15 cellular contexts compared by ENCODE assay signal in the genomic region with DNA sequence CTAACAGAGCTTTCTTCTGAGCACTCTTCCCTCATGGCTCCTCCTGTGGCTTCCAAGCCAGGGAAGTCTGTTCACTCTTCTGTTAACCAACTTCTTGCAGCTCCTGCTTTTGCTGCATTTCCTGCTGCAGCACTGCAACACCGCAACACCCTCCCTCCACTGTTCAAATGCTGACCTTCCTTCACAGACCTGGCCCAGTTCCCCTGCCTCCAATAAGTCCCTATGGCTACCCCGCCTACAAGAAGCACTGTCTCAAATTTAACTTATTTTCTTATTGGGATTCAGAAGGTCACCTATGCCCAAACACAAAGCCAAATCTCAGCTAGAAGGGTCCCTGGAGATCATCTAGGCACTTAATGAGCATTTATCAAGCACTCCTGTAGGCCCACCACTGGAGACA. TPM values are rescaled to one million over a fixed set of nuclear protein-coding genes. Genes with fewer than 3 reads are reported as not detected.
DNase-seq lines count a peak whose midpoint lies in the region; ATAC-seq and TF ChIP-seq lines count a peak whose summit lies in the region.
"Had no signal": no experiment of that assay in that cellular context is flagged by ENCODE, and none has a peak within 500 bp of the region (broad histone marks: within the 10 kb centered on the region; RNA-seq: fewer than 3 reads in every experiment).

No MANE protein-coding gene starts in this region.

- no peak overlapping the region for H3K4ac ChIP-seq in mesenchymal stem cell (ENCODE audit: low read depth in 1 of 2, low read length in 2 of 2)

- H3K9me3 ChIP-seq in breast epithelium (no peaks in the 10 kb centered on the region), mammary epithelial cell (replicated peaks; ENCODE audit: insufficient read depth, low read length) (no peaks in the 10 kb centered on the region), mesenchymal stem cell (ENCODE audit: control insufficient read depth, low read length) (no peaks in the 10 kb centered on the region), Peyer's patch (no peaks in the 10 kb centered on the region)
- H3K9me3 ChIP-seq: MG63, prostate gland, thyroid gland had no signal

- intact Hi-C loops in breast epithelium (cut with DNase I; ENCODE audit: low total_unique reads) (loop anchor here (10.0 kb wide), 1 partner anchor 1887 kb away; the partner anchor contains the start of gene TTPAL), mammary epithelial cell (cut with micrococcal nuclease) (no loop called here)
- intact Hi-C loops in activated CD4-positive, alpha-beta memory T cell treated with anti-CD3 and anti-CD28 coated beads for 36 hours (cut with micrococcal nuclease): loop anchor here (5.0 to 10.0 kb wide), 3 partner anchors 55 to 547 kb away; partner anchors contain the start of genes CDH22, PCIF1 and UBE2C

- ATAC-seq in omental fat pad (ENCODE audit: low FRiP score): no peak

- no peak overlapping the region for H3K14ac ChIP-seq in mesenchymal stem cell (ENCODE audit: low read length in 2 of 2)

- WGBS in mammary epithelial cell (ENCODE audit: low coverage, missing lambda C conversion rate): 97% methylated on average over 2 of the region's 2 CpGs
- WGBS in mesenchymal stem cell: 98% methylated on average over 2 of the region's 2 CpGs

- no peak overlapping the region for H2AK5ac ChIP-seq in mesenchymal stem cell (ENCODE audit: low read length, severe bottlenecking)

- H4K91ac ChIP-seq in mesenchymal stem cell (ENCODE audit: low read length): no peak overlapping the region

- no TSS peak for BruUV-seq in mammary epithelial cell (replicated peaks; lab: Mats Ljungman, UMichigan)

- H2AFZ ChIP-seq in mammary epithelial cell (ENCODE audit: low read depth, low read length) (no peak overlapping the region), mesenchymal stem cell (ENCODE audit: low read depth, low read length) (no peak overlapping the region)

- TF ChIP-seq CTCF in breast epithelium (IDR thresholded peaks at IDR 0.05) (no peak), mammary epithelial cell (conservative IDR thresholded peaks at IDR 0.05 in 1 of 2, IDR thresholded peaks at IDR 0.05 in 1 of 2; ENCODE audit: extremely low read depth in 1 of 2, insufficient read depth in 1 of 2, low read depth in 1 of 2, low read length in 2 of 2) (no peak), Peyer's patch (IDR thresholded peaks at IDR 0.05) (no peak), omental fat pad (IDR thresholded peaks at IDR 0.05) (no peak)

- peaks cover 83% of the 10 kb centered on the region for H3K4me1 Mint-ChIP-seq in activated CD4-positive, alpha-beta memory T cell treated with anti-CD3 and anti-CD28 coated beads for 36 hours (ENCODE audit: low read depth)

- peak overlapping the region; percentile 25 for H4K8ac ChIP-seq in mesenchymal stem cell (ENCODE audit: low read length)

- H2BK5ac ChIP-seq in mesenchymal stem cell (ENCODE audit: low read depth, low read length, poor library complexity, severe bottlenecking): no peak overlapping the region

- H3K27me3 Mint-ChIP-seq in activated CD4-positive, alpha-beta memory T cell treated with anti-CD3 and anti-CD28 coated beads for 36 hours: no peaks in the 10 kb centered on the region

- H3K79me1 ChIP-seq in mesenchymal stem cell (replicated peaks; ENCODE audit: low read length, poor library complexity, severe bottlenecking): peaks cover 48% of the 10 kb centered on the region

- in situ Hi-C loops in mammary epithelial cell (cut with MboI; ENCODE audit: low sequenced_read_pairs in 2 of 2): no loop called here

- dilution Hi-C loops in mammary epithelial cell (cut with HindIII; ENCODE audit: low sequenced_read_pairs): no loop called here

- H3K27me3 ChIP-seq in breast epithelium: no peaks in the 10 kb centered on the region
- no peaks in the 10 kb centered on the region for H3K27me3 ChIP-seq in mammary epithelial cell (ENCODE audit: insufficient read depth, low read length)
- H3K27me3 ChIP-seq in mesenchymal stem cell (ENCODE audit: control insufficient read depth in 1 of 2, insufficient read depth in 1 of 2, low read length in 2 of 2): no peaks in the 10 kb centered on the region
- H3K27me3 ChIP-seq in Peyer's patch: no peaks in the 10 kb centered on the region
- H3K27me3 ChIP-seq: MG63, SJSA1, thyroid gland had no signal

- no peak for TF ChIP-seq POLR2A in breast epithelium (IDR thresholded peaks at IDR 0.05)
- no peak for TF ChIP-seq POLR2A in Peyer's patch (IDR thresholded peaks at IDR 0.05)

- H2BK12ac ChIP-seq in mesenchymal stem cell (ENCODE audit: low read length in 2 of 2): no peak overlapping the region

- no peak overlapping the region for H3K23ac ChIP-seq in mesenchymal stem cell (ENCODE audit: low read length in 2 of 2)

- H2BK120ac ChIP-seq in mesenchymal stem cell (ENCODE audit: low read depth, low read length): no peak overlapping the region

- H3K27ac ChIP-seq in breast epithelium: peak overlapping the region; percentile 17 to 25
- H3K27ac ChIP-seq in mammary epithelial cell (ENCODE audit: insufficient read depth, low read depth, low read length): no peak overlapping the region
- H3K27ac ChIP-seq in mesenchymal stem cell (ENCODE audit: low read length, poor library complexity, severe bottlenecking): no peak overlapping the region
- no peak overlapping the region for H3K27ac ChIP-seq in Peyer's patch
- H3K27ac ChIP-seq: prostate gland, SJSA1, thyroid gland had no signal

- peaks cover 21% of the 10 kb centered on the region for H3K36me3 Mint-ChIP-seq in activated CD4-positive, alpha-beta memory T cell treated with anti-CD3 and anti-CD28 coated beads for 36 hours

- no peaks in the 10 kb centered on the region for H3K9me3 Mint-ChIP-seq in activated CD4-positive, alpha-beta memory T cell treated with anti-CD3 and anti-CD28 coated beads for 36 hours

- H3K9ac ChIP-seq in mammary epithelial cell (ENCODE audit: insufficient read depth, low read length) (no peak overlapping the region), mesenchymal stem cell (ENCODE audit: low read length) (peak overlapping the region; percentile 17)

- H3K4me3 Mint-ChIP-seq in activated CD4-positive, alpha-beta memory T cell treated with anti-CD3 and anti-CD28 coated beads for 36 hours: peak overlapping the region; percentile 1

- POLR2A ChIA-PET in activated CD4-positive, alpha-beta memory T cell treated with anti-CD3 and anti-CD28 coated beads for 36 hours (lab: Charles Lee): interaction anchor here (1.2 kb wide), 1 partner anchor 45 kb away, joined by 3 read pairs; the partner anchor contains the start of gene ELMO2

- H3K4me3 ChIP-seq in breast epithelium (no peak overlapping the region), mammary epithelial cell (replicated peaks in 1 of 3; ENCODE audit: insufficient read depth in 1 of 3, low read depth in 2 of 3, low read length in 3 of 3) (no peak overlapping the region), mesenchymal stem cell (ENCODE audit: insufficient read depth in 1 of 2, low read depth in 1 of 2, low read length in 2 of 2) (no peak overlapping the region), Peyer's patch (no peak overlapping the region)
- H3K4me3 ChIP-seq: MG63, prostate gland, SJSA1, thyroid gland had no signal

- CTCF ChIA-PET in mammary epithelial cell (lab: Charles Lee; ENCODE audit: low non-redundant PET): no interaction called here
- CTCF ChIA-PET in activated CD4-positive, alpha-beta memory T cell treated with anti-CD3 and anti-CD28 coated beads for 36 hours (lab: Charles Lee): interaction anchor here (1.1 to 2.6 kb wide), 3 partner anchors 13 to 55 kb away, joined by 3 to 11 read pairs (median 5); no protein-coding TSS in a partner anchor

- H3K36me3 ChIP-seq in breast epithelium: peaks cover 3% of the 10 kb centered on the region
- H3K36me3 ChIP-seq in mammary epithelial cell (ENCODE audit: insufficient read depth, low read length): peaks cover 2% of the 10 kb centered on the region
- peaks cover 43 to 55% of the 10 kb centered on the region in 2 experiments for H3K36me3 ChIP-seq in mesenchymal stem cell (ENCODE audit: control insufficient read depth in 1 of 2, insufficient read depth in 2 of 2, low read depth in 1 of 2, low read length in 2 of 2)
- peaks cover 0 to 25% (median 0%) of the 10 kb centered on the region in 3 donors for H3K36me3 ChIP-seq in Peyer's patch

- H3K4me1 ChIP-seq in breast epithelium (peaks cover 8 to 23% of the 10 kb centered on the region in 2 donors), mammary epithelial cell (ENCODE audit: insufficient read depth, low read length) (peaks cover 7% of the 10 kb centered on the region), mesenchymal stem cell (ENCODE audit: control insufficient read depth, insufficient read depth, low read depth, low read length) (peaks cover 14% of the 10 kb centered on the region), Peyer's patch (peaks cover 0 to 45% (median 6%) of the 10 kb centered on the region in 4 donors)

- DNase-seq in breast epithelium (ENCODE audit: low spot score in 2 of 2) (no peak), mammary epithelial cell (no peak), mesenchymal stem cell (no peak), NCI-H2081 treated with DMSO at 0.1 percent for 48 hours (lab: John Stamatoyannopoulos, UW) (no peak), Peyer's patch (no peak), omental fat pad (ENCODE audit: low spot score) (no peak)
- no peak for DNase-seq in activated CD4-positive, alpha-beta memory T cell treated with anti-CD3 and anti-CD28 coated beads for 36 hours
- DNase-seq in NK-92 treated with Interleukin-12 subunit alpha and Interleukin-12 subunit beta, amount 100 ng/mL, for 24 hours (lab: John Stamatoyannopoulos, UW): no peak
- DNase-seq: AML-193, mesendoderm, MG63, thyroid gland had no signal

- no peak overlapping the region for H3K18ac ChIP-seq in mesenchymal stem cell (ENCODE audit: low read depth in 1 of 2, low read length in 2 of 2)

- peaks cover 33% of the 10 kb centered on the region for H3K79me2 ChIP-seq in mammary epithelial cell (ENCODE audit: insufficient read depth, low read length)

- no peaks in the 10 kb centered on the region for H4K20me1 ChIP-seq in mammary epithelial cell (ENCODE audit: insufficient read depth, low read length)

- no peak overlapping the region for H2BK15ac ChIP-seq in mesenchymal stem cell (ENCODE audit: low read depth, poor library complexity, severe bottlenecking)

- H3K4me2 ChIP-seq in mammary epithelial cell (ENCODE audit: insufficient read depth, low read depth, low read length): no peak overlapping the region
- H3K4me2 ChIP-seq in mesenchymal stem cell (ENCODE audit: low read length, poor library complexity, severe bottlenecking): no peak overlapping the region

- peak overlapping the region; percentile 71 for H3K27ac Mint-ChIP-seq in activated CD4-positive, alpha-beta memory T cell treated with anti-CD3 and anti-CD28 coated beads for 36 hours

RNA-seq across cellular contexts. Expression of gene ELMO2, which starts 44.6 kb away (rescaled TPM):
- total RNA-seq in breast epithelium (10 to 100 TPM; 41.0 to 63.3 (median 50.8) TPM), mammary epithelial cell (10 to 100 TPM; 29.6 to 44.0 TPM), Peyer's patch (10 to 100 TPM; 24.3 to 78.4 (median 26.4) TPM), omental fat pad (10 to 100 TPM; 30.7 to 57.6 (median 47.4) TPM)
- polyA plus RNA-seq in mammary epithelial cell: 24.6 TPM
- 73.5 TPM for polyA minus RNA-seq in mammary epithelial cell
- 10 to 100 TPM; 57.4 to 64.1 TPM for total RNA-seq in activated CD4-positive, alpha-beta memory T cell treated with anti-CD3 and anti-CD28 coated beads for 36 hours
- 31.9 TPM for polyA plus RNA-seq in mesenchymal stem cell (2013, experiment 1 of 2)
- polyA plus RNA-seq in mesenchymal stem cell (2013, experiment 2 of 2): 31.5 TPM

RNA-seq across cellular contexts. Expression of gene CDH22, which starts 53.5 kb away (rescaled TPM):
- total RNA-seq in breast epithelium (under 1 TPM; 0.15 to 0.66 (median 0.16) TPM), mammary epithelial cell (not detected), Peyer's patch (not detected), omental fat pad (under 1 TPM; 0.24 to 0.46 (median 0.31) TPM)
- not detected for polyA plus RNA-seq in mammary epithelial cell
- polyA minus RNA-seq in mammary epithelial cell: not detected
- not detected for total RNA-seq in activated CD4-positive, alpha-beta memory T cell treated with anti-CD3 and anti-CD28 coated beads for 36 hours
- polyA plus RNA-seq in mesenchymal stem cell (2013, experiment 1 of 2): not detected
- not detected for polyA plus RNA-seq in mesenchymal stem cell (2013, experiment 2 of 2)
- total RNA-seq: bronchial epithelial cell, SJSA1 had no signal

Comparison
In these comparisons a context has a peak if more than half of its experiments do, and no peak if none do; other contexts are left out.
1. H3K27ac ChIP-seq: peak in breast epithelium (2 of 2); none in mammary epithelial cell (single experiment), mesenchymal stem cell (single experiment) and Peyer's patch (0 of 4).